Comparison of ENCODE assay signal across 28 cellular contexts in genomic region chr11:118806400-118806799, GRCh38.
"Had no signal": no experiment of that assay in that cellular context is flagged by ENCODE, and none has a peak within 500 bp of the region (broad histone marks: within the 10 kb centered on the region; RNA-seq: fewer than 3 reads in every experiment).

No MANE protein-coding gene starts in this region.

- H3K4me1 ChIP-seq: esophagus muscularis mucosa, foreskin keratinocyte, gastroesophageal sphincter, heart left ventricle, prostate gland, right atrium auricular region, suprapubic skin, transverse colon, upper lobe of right lung, uterus had no signal

- H3K4me1 Mint-ChIP-seq: mesothelial cell of epicardium, neural crest cell had no signal

- H3K27me3 ChIP-seq: esophagus muscularis mucosa, gastroesophageal sphincter, heart left ventricle, hepatocyte, right atrium auricular region, suprapubic skin, transverse colon, upper lobe of right lung, uterus had no signal

- H3K4me3 Mint-ChIP-seq: memory B cell; mesothelial cell of epicardium; natural killer cell treated with Interleukin-12 subunit alpha and Interleukin-12 subunit beta and Interleukin-15 and Interleukin-18, amount 100 ng/mL, for 72 hours; neural crest cell; stimulated activated naive CD8-positive, alpha-beta T cell treated with anti-CD3 and anti-CD28 coated beads, Interleukin-15, amount 100 ng/mL, for 72 hours had no signal

- H3K36me3 ChIP-seq: esophagus muscularis mucosa, gastroesophageal sphincter, heart left ventricle, prostate gland, right atrium auricular region, suprapubic skin, transverse colon, upper lobe of right lung, uterus had no signal

- H3K36me3 Mint-ChIP-seq: memory B cell; mesothelial cell of epicardium; naive B cell; natural killer cell treated with Interleukin-12 subunit alpha and Interleukin-12 subunit beta and Interleukin-15 and Interleukin-18, amount 100 ng/mL, for 72 hours had no signal

- H3K4me2 ChIP-seq: hepatocyte had no signal

- H3K27me3 Mint-ChIP-seq: memory B cell; naive B cell; stimulated activated naive CD8-positive, alpha-beta T cell treated with anti-CD3 and anti-CD28 coated beads, Interleukin-15, amount 100 ng/mL, for 72 hours had no signal

- H3K27ac Mint-ChIP-seq: memory B cell, mesothelial cell of epicardium had no signal

- H3K9me3 Mint-ChIP-seq: memory B cell; natural killer cell treated with Interleukin-12 subunit alpha and Interleukin-12 subunit beta and Interleukin-15 and Interleukin-18, amount 100 ng/mL, for 72 hours; neural crest cell; stimulated activated naive CD8-positive, alpha-beta T cell treated with anti-CD3 and anti-CD28 coated beads, Interleukin-15, amount 100 ng/mL, for 72 hours had no signal

- ATAC-seq: foreskin keratinocyte; gastroesophageal sphincter; heart left ventricle; left lobe of liver; mucosa of descending colon; natural killer cell treated with Interleukin-12 subunit alpha and Interleukin-12 subunit beta and Interleukin-15 and Interleukin-18, amount 100 ng/mL, for 72 hours; sciatic nerve; stimulated activated naive CD8-positive, alpha-beta T cell treated with anti-CD3 and anti-CD28 coated beads, Interleukin-15, amount 100 ng/mL, for 72 hours; upper lobe of right lung had no signal

- H3K27ac ChIP-seq: coronary artery, esophagus muscularis mucosa, foreskin keratinocyte, gastroesophageal sphincter, heart left ventricle, hepatocyte, prostate gland, right atrium auricular region, suprapubic skin, transverse colon, upper lobe of right lung, uterus had no signal

- H3K4me3 ChIP-seq: coronary artery, esophagus muscularis mucosa, gastroesophageal sphincter, heart left ventricle, hepatocyte, lung, mucosa of descending colon, prostate gland, right atrium auricular region, suprapubic skin, transverse colon, upper lobe of right lung, uterus had no signal

- H3K9me3 ChIP-seq: esophagus muscularis mucosa, gastroesophageal sphincter, heart left ventricle, mucosa of descending colon, prostate gland, right atrium auricular region, suprapubic skin, transverse colon, upper lobe of right lung, uterus had no signal

- H2AFZ ChIP-seq: hepatocyte had no signal

- DNase-seq: dermis blood vessel endothelial cell; effector memory CD4-positive, alpha-beta T cell; foreskin keratinocyte; heart left ventricle; kidney; mucosa of descending colon; naive B cell; stimulated activated CD4-positive, alpha-beta T cell treated with anti-CD3 and anti-CD28 coated beads, Interleukin-2, amount 100 ng/mL, for 24 hours; stimulated activated CD4-positive, alpha-beta T cell treated with anti-CD3 and anti-CD28 coated beads, Interleukin-4, amount 100 ng/mL, for 24 hours; stimulated activated naive CD4-positive, alpha-beta T cell; stimulated activated naive CD8-positive, alpha-beta T cell treated with anti-CD3 and anti-CD28 coated beads, Interleukin-15, amount 100 ng/mL, for 72 hours; transverse colon; upper lobe of right lung; uterus had no signal

- H3K79me2 ChIP-seq: hepatocyte had no signal
